9 cellular contexts compared by ENCODE assay signal in genomic region chr2:71072492-71072891, GRCh38. TPM values are rescaled to one million over a fixed set of nuclear protein-coding genes. Genes with fewer than 3 reads are reported as not detected.
DNase-seq lines count a peak whose midpoint lies in the region; ATAC-seq and TF ChIP-seq lines count a peak whose summit lies in the region.
"Had no signal": no experiment of that assay in that cellular context is flagged by ENCODE, and none has a peak within 500 bp of the region (broad histone marks: within the 10 kb centered on the region; RNA-seq: fewer than 3 reads in every experiment).

No MANE protein-coding gene starts in this region.

- intact Hi-C loops in breast epithelium (cut with DNase I; ENCODE audit: low total_unique reads) (no loop called here), MCF 10A (cut with micrococcal nuclease) (no loop called here), vagina (cut with DNase I) (no loop called here)

- no peak overlapping the region for H3K27ac Mint-ChIP-seq in MCF 10A (ENCODE audit: low read depth, unreplicated experiment)
- H3K27ac Mint-ChIP-seq in activated naive CD4-positive, alpha-beta T cell treated with anti-CD3 and anti-CD28 coated beads, Interleukin-2, amount 50 U/mL, for 72 hours = peak overlapping the region; percentile 91 to 99

- peaks cover 22% of the 10 kb centered on the region for H3K4me1 Mint-ChIP-seq in MCF 10A (ENCODE audit: insufficient read depth, unreplicated experiment)

- H3K79me2 ChIP-seq in osteoblast (ENCODE audit: insufficient read depth, low read length) = peaks cover 72% of the 10 kb centered on the region

- BruUV-seq in MCF 10A (replicated peaks; lab: Mats Ljungman, UMichigan) = no TSS peak

- H3K27me3 ChIP-seq in breast epithelium (no peaks in the 10 kb centered on the region), mononuclear cell (ENCODE audit: insufficient read depth, low read length) (no peaks in the 10 kb centered on the region), vagina (no peaks in the 10 kb centered on the region), osteoblast (ENCODE audit: insufficient read depth, low read length) (no peaks in the 10 kb centered on the region)

- H3K36me3 ChIP-seq in breast epithelium (peaks cover 5% of the 10 kb centered on the region), vagina (peaks cover 0 to 46% of the 10 kb centered on the region in 2 donors), osteoblast (ENCODE audit: insufficient read depth, low read length) (peaks cover 62% of the 10 kb centered on the region)

- peaks cover 35% of the 10 kb centered on the region for H3K36me3 Mint-ChIP-seq in MCF 10A (ENCODE audit: insufficient read depth, unreplicated experiment)
- H3K36me3 Mint-ChIP-seq in activated naive CD4-positive, alpha-beta T cell treated with anti-CD3 and anti-CD28 coated beads, Interleukin-2, amount 50 U/mL, for 72 hours = peaks cover 9 to 15% of the 10 kb centered on the region in 2 donors

- H2AFZ ChIP-seq in osteoblast (ENCODE audit: low read length) = no peak overlapping the region

- H3K4me2 ChIP-seq in osteoblast (ENCODE audit: insufficient read depth, low read length) = no peak overlapping the region

- H3K4me3 Mint-ChIP-seq in MCF 10A (ENCODE audit: unreplicated experiment) = no peak overlapping the region

- no peak for DNase-seq in breast epithelium (ENCODE audit: low spot score in 2 of 2)
- DNase-seq in MCF 10A (ENCODE audit: unreplicated experiment) = no peak
- no peak for DNase-seq in activated naive CD4-positive, alpha-beta T cell treated with anti-CD3 and anti-CD28 coated beads, Interleukin-2, amount 50 U/mL, for 72 hours (ENCODE audit: low spot score in 2 of 2)
- no peak for DNase-seq in vagina (ENCODE audit: extremely low spot score in 2 of 2)
- DNase-seq in left lobe of liver (ENCODE audit: low spot score) = no peak
- no peak for DNase-seq in amniotic stem cell (lab: John Stamatoyannopoulos, UW)
- no peak for DNase-seq in osteoblast (ENCODE audit: insufficient read length, low spot score, missing footprints)
- DNase-seq: NCI-H1436 treated with DMSO at 0.1 percent for 48 hours had no signal

- no peak for ATAC-seq in activated naive CD4-positive, alpha-beta T cell treated with anti-CD3 and anti-CD28 coated beads, Interleukin-2, amount 50 U/mL, for 72 hours
- ATAC-seq in left lobe of liver = no peak

- POLR2A ChIA-PET in MCF 10A (lab: Yijun Ruan, JAX) = interaction anchor here (2.9 kb wide), 1 partner anchor 58 kb away, joined by 11 read pairs; the partner anchor contains the start of genes MCEE and MPHOSPH10

- no peak overlapping the region for H3K4me3 ChIP-seq in breast epithelium
- peak overlapping the region; percentile 18 for H3K4me3 ChIP-seq in mononuclear cell (ENCODE audit: low read length)
- H3K4me3 ChIP-seq in vagina = no peak overlapping the region
- no peak overlapping the region for H3K4me3 ChIP-seq in osteoblast (ENCODE audit: insufficient read depth, low read length)

- CTCF ChIA-PET in MCF 10A (lab: Yijun Ruan, JAX) = interaction anchor here (1.1 to 2.5 kb wide), 2 partner anchors 29 to 73 kb away, joined by 4 to 11 read pairs; no protein-coding TSS in a partner anchor

- H3K9me3 Mint-ChIP-seq in MCF 10A (ENCODE audit: unreplicated experiment) = no peaks in the 10 kb centered on the region
- no peaks in the 10 kb centered on the region for H3K9me3 Mint-ChIP-seq in activated naive CD4-positive, alpha-beta T cell treated with anti-CD3 and anti-CD28 coated beads, Interleukin-2, amount 50 U/mL, for 72 hours

- H3K9me3 ChIP-seq in breast epithelium (no peaks in the 10 kb centered on the region), mononuclear cell (ENCODE audit: low read depth, low read length) (no peaks in the 10 kb centered on the region), vagina (no peaks in the 10 kb centered on the region), osteoblast (ENCODE audit: low read depth, low read length) (no peaks in the 10 kb centered on the region)

- H3K27me3 Mint-ChIP-seq in MCF 10A (ENCODE audit: insufficient read depth, unreplicated experiment) = no peaks in the 10 kb centered on the region

- H4K20me1 ChIP-seq in osteoblast (ENCODE audit: insufficient read depth, low read length) = peaks cover 45% of the 10 kb centered on the region

- peaks cover 11 to 30% of the 10 kb centered on the region in 2 donors for H3K4me1 ChIP-seq in breast epithelium
- H3K4me1 ChIP-seq in mononuclear cell (ENCODE audit: insufficient read depth, low read length) = peaks cover 91% of the 10 kb centered on the region
- H3K4me1 ChIP-seq in vagina = peaks cover 47% of the 10 kb centered on the region
- peaks cover 18% of the 10 kb centered on the region for H3K4me1 ChIP-seq in osteoblast (ENCODE audit: insufficient read depth, low read length)

- TF ChIP-seq POLR2A in breast epithelium (IDR thresholded peaks at IDR 0.05) = no peak
- no peak for TF ChIP-seq POLR2A in vagina (IDR thresholded peaks at IDR 0.05)

- peak overlapping the region; percentile 15 to 45 for H3K27ac ChIP-seq in breast epithelium
- peak overlapping the region; percentile 16 for H3K27ac ChIP-seq in vagina
- no peak overlapping the region for H3K27ac ChIP-seq in osteoblast (ENCODE audit: low read depth, low read length)

- TF ChIP-seq CTCF in breast epithelium (IDR thresholded peaks at IDR 0.05) (no peak), MCF 10A (IDR thresholded peaks at IDR 0.05; ENCODE audit: unreplicated experiment) (no peak), vagina (IDR thresholded peaks at IDR 0.05) (no peak), osteoblast (IDR thresholded peaks at IDR 0.05; ENCODE audit: extremely low read depth, low read depth, low read length) (no peak)

RNA-seq across cellular contexts. Expression of gene NAGK, which starts 4.0 kb away (rescaled TPM):
- total RNA-seq in breast epithelium (100 to 1,000 TPM in 1 of 3 donors, 10 to 100 TPM in 2; 71.5 to 115 (median 75.1) TPM), MCF 10A (2022) (30.9 and 45.7 TPM in 2 replicates), mononuclear cell (25.7 TPM), vagina (110 TPM), left lobe of liver (32.0 TPM), osteoblast (56.9 and 57.2 TPM in 2 replicates)
- total RNA-seq in activated naive CD4-positive, alpha-beta T cell treated with anti-CD3 and anti-CD28 coated beads, Interleukin-2, amount 50 U/mL, for 72 hours = 10 to 100 TPM; 48.4 to 77.4 TPM

RNA-seq across cellular contexts. Expression of gene MCEE, which starts 57.5 kb away (rescaled TPM):
- total RNA-seq in breast epithelium = 10 to 100 TPM; 16.0 to 33.8 (median 27.5) TPM
- 14.7 and 14.9 TPM in 2 replicates for total RNA-seq in MCF 10A (2022)
- total RNA-seq in activated naive CD4-positive, alpha-beta T cell treated with anti-CD3 and anti-CD28 coated beads, Interleukin-2, amount 50 U/mL, for 72 hours = 10 to 100 TPM; 16.7 to 18.0 TPM
- 6.8 TPM for total RNA-seq in mononuclear cell
- total RNA-seq in vagina = 12.8 TPM
- 33.4 TPM for total RNA-seq in left lobe of liver
- total RNA-seq in osteoblast = 21.4 and 24.2 TPM in 2 replicates

RNA-seq across cellular contexts. Expression of gene MPHOSPH10, which starts 57.9 kb away (rescaled TPM):
- 10 to 100 TPM; 24.8 to 32.1 (median 27.5) TPM for total RNA-seq in breast epithelium
- 31.4 and 32.8 TPM in 2 replicates for total RNA-seq in MCF 10A (2022)
- total RNA-seq in activated naive CD4-positive, alpha-beta T cell treated with anti-CD3 and anti-CD28 coated beads, Interleukin-2, amount 50 U/mL, for 72 hours = 10 to 100 TPM; 37.1 to 42.7 TPM
- total RNA-seq in mononuclear cell = 21.1 TPM
- total RNA-seq in vagina = 21.6 TPM
- 12.5 TPM for total RNA-seq in left lobe of liver
- 15.0 and 17.0 TPM in 2 replicates for total RNA-seq in osteoblast
